Comparison of ENCODE assay signal across 8 cellular contexts in genomic region chr15:51736646-51737537, GRCh38. TPM values are rescaled to one million over a fixed set of nuclear protein-coding genes. Genes with fewer than 3 reads are reported as not detected.
A peak's percentile ranks its signal among the peaks of the same experiment; 100 is the strongest.
DNase-seq lines count a peak whose midpoint lies in the region; ATAC-seq, FAIRE-seq and TF ChIP-seq lines count a peak whose summit lies in the region.

No MANE protein-coding gene starts in this region.

- H2BK120ac ChIP-seq in H1 (replicated peaks; ENCODE audit: low read depth, low read length), result no peak overlapping the region

- peaks cover 0 to 4% (median 0%) of the 10 kb centered on the region in 4 experiments; a peak in 1 of 7 replicates for H3K4me1 ChIP-seq in H1 (replicated peaks in 1 of 4; ENCODE audit: control insufficient read depth in 3 of 4, insufficient read depth in 4 of 4, low read length in 3 of 4)
- peaks cover 31% of the 10 kb centered on the region for H3K4me1 ChIP-seq in muscle layer of colon (ENCODE audit: insufficient read depth, low read length)
- peaks cover 2 to 33% (median 21%) of the 10 kb centered on the region in 5 donors for H3K4me1 ChIP-seq in subcutaneous abdominal adipose tissue (ENCODE audit: control insufficient read depth in 5 of 5, insufficient read depth in 5 of 5, low read length in 5 of 5)

- TF ChIP-seq EP300 in H1 (IDR thresholded peaks at IDR 0.05; ENCODE audit: borderline replicate concordance in 1 of 2, low read depth in 2 of 2, low read length in 2 of 2), result no peak

- H2BK12ac ChIP-seq in H1 (ENCODE audit: low read depth, low read length), result no peak overlapping the region

- H3K79me2 ChIP-seq in H1 (ENCODE audit: control insufficient read depth in 1 of 2, insufficient read depth in 2 of 2, low read length in 2 of 2), result no peaks in the 10 kb centered on the region

- no peak overlapping the region for H2BK5ac ChIP-seq in H1 (ENCODE audit: low read depth, low read length)

- DNase-seq in NCI-H1436 (lab: John Stamatoyannopoulos, UW) (peak; percentile 34), NCI-H1436 treated with DMSO at 0.1 percent for 48 hours (lab: John Stamatoyannopoulos, UW) (no peak), NCI-H2171 (lab: John Stamatoyannopoulos, UW) (peak; percentile 67), H1 (ENCODE audit: low read depth in 1 of 2, low spot score in 2 of 2) (peak in 1 of 2 experiments; percentile 68)
- DNase-seq in activated CD8-positive, alpha-beta memory T cell treated with anti-CD3 and anti-CD28 coated beads for 24 hours, result peak; percentile 88

- H2BK20ac ChIP-seq in H1 (ENCODE audit: low read length), result no peak overlapping the region

- CTCF ChIA-PET in H1 (lab: Charles Lee; ENCODE audit: partially characterized antibody), result interaction anchor here (0.9 to 4.5 kb wide), 10 partner anchors 15 to 243 kb away, joined by 3 to 22 read pairs (median 3); no protein-coding TSS in a partner anchor

- 9% methylated on average over 39 of the region's 74 CpGs; no CpG with 5 or more reads in 1 of the 2 experiments for WGBS in H1 (ENCODE audit: extremely low coverage in 1 of 2, insufficient coverage in 1 of 2, insufficient read length in 1 of 2, insufficient replicate concordance in 2 of 2, low coverage in 1 of 2, low lambda C conversion rate in 2 of 2, missing lambda C conversion rate in 1 of 2), 2 experiments

- FAIRE-seq in H1 (lab: Jason Lieb, UNC), result no peak

- ATAC-seq in HG02610 (IDR thresholded peaks at IDR 0.05; ENCODE audit: unreplicated experiment), result peak; percentile 21

- H4K91ac ChIP-seq in H1 (replicated peaks; ENCODE audit: insufficient read length, low read length), result peak overlapping the region; percentile 54

- TF ChIP-seq CTCF in H1 (IDR thresholded peaks at IDR 0.05; ENCODE audit: control extremely low read depth in 1 of 3, insufficient read depth in 1 of 3, low read depth in 1 of 3, low read length in 3 of 3), result no peak

- H3K9ac ChIP-seq in H1 (replicated peaks in 1 of 4; ENCODE audit: extremely low read depth in 1 of 4, low read depth in 3 of 4, low read length in 3 of 4) (peak overlapping the region in 2 of 4 experiments; percentile 39 to 62; a peak in 2 of 7 replicates), muscle layer of colon (ENCODE audit: low read length) (peak overlapping the region; percentile 54), subcutaneous abdominal adipose tissue (ENCODE audit: low read length in 5 of 5) (peak overlapping the region in 2 of 5 donors; percentile 34 to 62)

- H4K5ac ChIP-seq in H1 (ENCODE audit: insufficient read length, low read depth, low read length), result no peak overlapping the region

- no peak overlapping the region for H3K14ac ChIP-seq in H1 (ENCODE audit: insufficient read length)

- H3K79me1 ChIP-seq in H1 (ENCODE audit: low read depth, low read length), result no peaks in the 10 kb centered on the region

- no peak overlapping the region for H2BK15ac ChIP-seq in H1 (ENCODE audit: low read length)

- H3K27me3 ChIP-seq in H1 (replicated peaks in 1 of 4; ENCODE audit: control insufficient read depth in 3 of 4, extremely low read depth in 1 of 4, insufficient read depth in 3 of 4, low read length in 3 of 4), result peaks cover 6 to 32% (median 19%) of the 10 kb centered on the region in 4 experiments
- no peaks in the 10 kb centered on the region for H3K27me3 ChIP-seq in muscle layer of colon (ENCODE audit: control insufficient read depth in 1 of 2, insufficient read depth in 2 of 2, low read length in 2 of 2)
- no peaks in the 10 kb centered on the region for H3K27me3 ChIP-seq in subcutaneous abdominal adipose tissue (ENCODE audit: control insufficient read depth in 5 of 5, insufficient read depth in 4 of 5, low read length in 5 of 5)

- H3K4me2 ChIP-seq in H1 (ENCODE audit: insufficient read depth in 1 of 2, low read depth in 2 of 2, low read length in 2 of 2), result peak overlapping the region; percentile 75 to 94

- peak overlapping the region; percentile 83; the same call in 1 of the 2 replicates for H4K8ac ChIP-seq in H1 (ENCODE audit: extremely low read depth, insufficient read depth, low read length)

- no peak overlapping the region for H3K27ac ChIP-seq in H1 (ENCODE audit: low read depth, low read length)
- H3K27ac ChIP-seq in muscle layer of colon (ENCODE audit: low read depth, low read length), result peak overlapping the region; percentile 53
- H3K27ac ChIP-seq in subcutaneous abdominal adipose tissue (ENCODE audit: low read depth, low read length), result no peak overlapping the region

- peaks cover 1% of the 10 kb centered on the region in 2 experiments for H4K20me1 ChIP-seq in H1 (replicated peaks in 1 of 2; ENCODE audit: control insufficient read depth in 1 of 2, insufficient read depth in 2 of 2, low read length in 2 of 2)

- peak overlapping the region; percentile 37 for H2AFZ ChIP-seq in H1 (ENCODE audit: low read length)

- H3K56ac ChIP-seq in H1 (replicated peaks; ENCODE audit: insufficient read length, low read depth, low read length), result no peak overlapping the region

- no peak overlapping the region for H3K4ac ChIP-seq in H1 (replicated peaks; ENCODE audit: insufficient read length, low read depth, low read length)

- H3K23me2 ChIP-seq in H1 (ENCODE audit: low read depth, low read length), result peaks cover 8% of the 10 kb centered on the region

- no peak overlapping the region for H3K23ac ChIP-seq in H1 (ENCODE audit: insufficient read length)

- TF ChIP-seq RAD21 in H1 (IDR thresholded peaks at IDR 0.05 in 1 of 2, conservative IDR thresholded peaks at IDR 0.05 in 1 of 2; ENCODE audit: low read depth in 2 of 2, low read length in 2 of 2), result no peak

- TF ChIP-seq POLR2A in H1 (IDR thresholded peaks at IDR 0.05; ENCODE audit: control extremely low read depth in 1 of 2, low read depth in 2 of 2, low read length in 2 of 2), result no peak; a peak in 1 of 3 replicates

- POLR2A ChIA-PET in H1 (lab: Charles Lee; ENCODE audit: partially characterized antibody), result interaction anchor here (0.5 to 2.6 kb wide), 7 partner anchors 11 to 87 kb away, joined by 3 to 13 read pairs (median 3); partner anchors contain the start of genes SCG3 and TMOD2

- no peak overlapping the region; the same call in none of the 2 replicates for H3K18ac ChIP-seq in H1 (ENCODE audit: extremely low read depth, low read length)

- H3K36me3 ChIP-seq in H1 (ENCODE audit: control insufficient read depth in 2 of 4, insufficient read depth in 4 of 4, low read length in 3 of 4), result no peaks in the 10 kb centered on the region
- no peaks in the 10 kb centered on the region for H3K36me3 ChIP-seq in muscle layer of colon (ENCODE audit: insufficient read depth, low read length)
- no peaks in the 10 kb centered on the region for H3K36me3 ChIP-seq in subcutaneous abdominal adipose tissue (ENCODE audit: control insufficient read depth in 5 of 5, insufficient read depth in 5 of 5, low read length in 5 of 5)

- H3K4me3 ChIP-seq in H1 (ENCODE audit: extremely low read depth in 1 of 4, insufficient read depth in 2 of 4, low read depth in 3 of 4, low read length in 4 of 4), result peak overlapping the region; percentile 55 to 66 (median 58)
- H3K4me3 ChIP-seq in muscle layer of colon (ENCODE audit: low read depth in 1 of 2, low read length in 2 of 2), result peak overlapping the region; percentile 76 to 81
- H3K4me3 ChIP-seq in subcutaneous abdominal adipose tissue (ENCODE audit: low read depth in 1 of 5, low read length in 5 of 5), result peak overlapping the region; percentile 71 to 84 (median 80)

- no peaks in the 10 kb centered on the region for H3K9me3 ChIP-seq in H1 (ENCODE audit: insufficient read depth in 2 of 2, low read depth in 1 of 2, low read length in 1 of 2)
- H3K9me3 ChIP-seq in muscle layer of colon (ENCODE audit: low read length), result no peaks in the 10 kb centered on the region
- H3K9me3 ChIP-seq in subcutaneous abdominal adipose tissue (ENCODE audit: control insufficient read depth in 5 of 5, low read length in 5 of 5), result no peaks in the 10 kb centered on the region

- H2AK5ac ChIP-seq in H1 (ENCODE audit: low read depth, low read length), result no peak overlapping the region

TF ChIP-seq in H1, 55 proteins besides CTCF, POLR2A, EP300 and RAD21 (continues in another document):
- TF ChIP-seq TCF12 (IDR thresholded peaks at IDR 0.05; ENCODE audit: low read depth, low read length), result no peak
- TF ChIP-seq NANOG (IDR thresholded peaks at IDR 0.05; ENCODE audit: insufficient read depth, low read depth, low read length, poor library complexity, severe bottlenecking), result no peak
- no peak for TF ChIP-seq SP1 (IDR thresholded peaks at IDR 0.05; ENCODE audit: low read depth, low read length)
- TF ChIP-seq CTBP2 (IDR thresholded peaks at IDR 0.05; ENCODE audit: borderline replicate concordance, insufficient read depth, insufficient read length, low read length), result peak; percentile 63
- no peak for TF ChIP-seq CEBPB (IDR thresholded peaks at IDR 0.05; ENCODE audit: low read depth, low read length)

RNA-seq across cellular contexts. Expression of gene LYSMD2, which starts 0.6 kb away (rescaled TPM):
- 2.7 and 3.2 TPM in 2 replicates for total RNA-seq in H1 (2021; fragmentation: NEBNext Ultra II Directional; extraction: Animal tissue kit (Norgen Biotek cat#: 25700))
- 0.85 and 2.2 TPM in 2 replicates for polyA plus RNA-seq in H1 (2011; rRNA removed)
- 1.9 TPM for polyA plus RNA-seq in H1 (2011; cell fraction: cytosol; rRNA removed)
- 0.86 TPM for polyA plus RNA-seq in H1 (2011; cell fraction: nucleus; rRNA removed)
- polyA plus RNA-seq in H1 (2012, experiment 1 of 2), result 1.1 to 2.2 TPM (median 1.4 TPM) in 4 replicates
- polyA plus RNA-seq in H1 (2012, experiment 2 of 2), result 1.6 TPM
- 0.91 TPM for polyA plus RNA-seq in H1 (2013, experiment 1 of 2)
- polyA plus RNA-seq in H1 (2013, experiment 2 of 2), result 1.2 TPM
- polyA minus RNA-seq in H1 (2011; rRNA and poly(A)+ RNA removed), result 0.76 and 1.1 TPM in 2 replicates
- 1.1 TPM for polyA minus RNA-seq in H1 (2011; cell fraction: cytosol; rRNA and poly(A)+ RNA removed)
- polyA minus RNA-seq in H1 (2011; cell fraction: nucleus; rRNA and poly(A)+ RNA removed), result 0.70 TPM

RNA-seq across cellular contexts. Expression of gene TMOD2, which starts 14.5 kb away (rescaled TPM):
- 4.9 and 6.5 TPM in 2 replicates for total RNA-seq in H1 (2021; fragmentation: NEBNext Ultra II Directional; extraction: Animal tissue kit (Norgen Biotek cat#: 25700))
- polyA plus RNA-seq in H1 (2011; rRNA removed), result 0.58 and 0.80 TPM in 2 replicates
- 1.1 TPM for polyA plus RNA-seq in H1 (2011; cell fraction: cytosol; rRNA removed)
- 1.4 TPM for polyA plus RNA-seq in H1 (2011; cell fraction: nucleus; rRNA removed)
- polyA plus RNA-seq in H1 (2012, experiment 1 of 2), result 1.0 to 2.7 TPM (median 1.6 TPM) in 4 replicates
- 0.07 TPM for polyA plus RNA-seq in H1 (2012, experiment 2 of 2)
- polyA plus RNA-seq in H1 (2013, experiment 1 of 2), result 2.0 TPM
- 1.9 TPM for polyA plus RNA-seq in H1 (2013, experiment 2 of 2)
- polyA minus RNA-seq in H1 (2011; rRNA and poly(A)+ RNA removed), result 1.7 and 2.4 TPM in 2 replicates
- polyA minus RNA-seq in H1 (2011; cell fraction: cytosol; rRNA and poly(A)+ RNA removed), result 2.6 TPM
- 3.1 TPM for polyA minus RNA-seq in H1 (2011; cell fraction: nucleus; rRNA and poly(A)+ RNA removed)

RNA-seq across cellular contexts. Expression of gene SCG3, which starts 55.6 kb away (rescaled TPM):
- total RNA-seq in H1 (2021; fragmentation: NEBNext Ultra II Directional; extraction: Animal tissue kit (Norgen Biotek cat#: 25700)), result 42.4 and 45.9 TPM in 2 replicates
- polyA plus RNA-seq in H1 (2011; rRNA removed), result 2.3 and 5.2 TPM in 2 replicates
- polyA plus RNA-seq in H1 (2011; cell fraction: cytosol; rRNA removed), result 7.0 TPM
- 4.2 TPM for polyA plus RNA-seq in H1 (2011; cell fraction: nucleus; rRNA removed)
- polyA plus RNA-seq in H1 (2012, experiment 1 of 2), result 19.2 to 36.5 TPM (median 23.0 TPM) in 4 replicates
- 2.9 TPM for polyA plus RNA-seq in H1 (2012, experiment 2 of 2)
- polyA plus RNA-seq in H1 (2013, experiment 1 of 2), result 86.8 TPM
- polyA plus RNA-seq in H1 (2013, experiment 2 of 2), result 99.2 TPM
- 4.9 and 8.3 TPM in 2 replicates for polyA minus RNA-seq in H1 (2011; rRNA and poly(A)+ RNA removed)
- 6.2 TPM for polyA minus RNA-seq in H1 (2011; cell fraction: cytosol; rRNA and poly(A)+ RNA removed)
- polyA minus RNA-seq in H1 (2011; cell fraction: nucleus; rRNA and poly(A)+ RNA removed), result 19.6 TPM
